ENCODE assay signal across 12 cellular contexts in the genomic region with DNA sequence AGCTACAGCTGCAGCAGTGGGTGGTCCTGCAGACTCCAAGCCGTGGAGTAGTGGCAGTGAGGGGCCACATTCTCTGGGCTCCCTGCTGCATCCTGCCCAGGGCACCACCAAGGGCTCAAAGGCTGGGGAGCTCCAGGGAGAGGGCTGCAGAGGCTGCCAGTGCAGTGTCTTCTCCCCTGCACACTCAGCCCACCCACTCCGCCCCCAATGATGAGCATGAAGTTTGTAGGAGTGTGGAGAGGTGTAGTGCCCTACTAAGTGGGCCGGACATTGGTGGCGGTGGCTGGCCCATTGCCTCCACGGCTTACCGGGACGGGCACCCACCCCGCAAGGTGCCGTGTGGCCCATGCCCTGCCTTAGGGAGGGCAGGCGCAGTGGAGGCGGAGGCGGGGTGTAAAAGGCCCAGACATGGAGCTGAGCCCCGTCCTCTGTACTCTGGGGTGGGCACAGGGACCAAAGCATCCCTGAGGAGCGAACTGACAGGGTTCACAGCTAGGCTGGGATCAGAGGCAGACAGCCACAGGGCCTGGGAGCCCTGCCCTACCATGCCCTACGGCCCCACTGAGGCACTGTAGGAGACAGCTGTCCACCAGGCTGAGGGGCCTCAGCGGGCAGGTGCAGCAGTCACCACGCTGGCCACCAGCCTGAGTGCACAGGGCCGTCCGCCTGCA.
"Had no signal": no experiment of that assay in that cellular context is flagged by ENCODE, and none has a peak within 500 bp of the region (broad histone marks: within the 10 kb centered on the region; RNA-seq: fewer than 3 reads in every experiment).

No MANE protein-coding gene starts in this region.

- H3K27me3 ChIP-seq: dorsolateral prefrontal cortex, esophagus muscularis mucosa, heart right ventricle, left lung, upper lobe of left lung had no signal

- H3K27ac ChIP-seq: left lung, neutrophil, upper lobe of left lung had no signal

- DNase-seq: activated T-cell treated with anti-CD3 and anti-CD28 coated beads, Interleukin-2, amount 50 U/mL, for 1 hour; cerebellar nuclear complex; dorsolateral prefrontal cortex; stimulated activated naive CD4-positive, alpha-beta T cell treated with Interleukin-2 at 50 U/mL for 16 hours had no signal

- H3K9me3 ChIP-seq: esophagus muscularis mucosa, left lung, neutrophil, upper lobe of left lung had no signal

- FAIRE-seq: endometrium, islet of Langerhans had no signal

- ATAC-seq: heart right ventricle, left lung, sciatic nerve had no signal

- H3K4me3 ChIP-seq: dorsolateral prefrontal cortex, esophagus muscularis mucosa, heart right ventricle, left lung, upper lobe of left lung had no signal

- H3K36me3 ChIP-seq: esophagus muscularis mucosa, heart right ventricle, left lung, neutrophil, upper lobe of left lung had no signal
